ENCODE assay signal across 27 cellular contexts in genomic region chr12:56097738-56098137, GRCh38. TPM values are rescaled to one million over a fixed set of nuclear protein-coding genes. Genes with fewer than 3 reads are reported as not detected.
"Had no signal": no experiment of that assay in that cellular context is flagged by ENCODE, and none has a peak within 500 bp of the region (broad histone marks: within the 10 kb centered on the region; RNA-seq: fewer than 3 reads in every experiment).

No MANE protein-coding gene starts in this region.

- H3K4me1 Mint-ChIP-seq: mesothelial cell of epicardium had no signal

- H3K36me3 ChIP-seq: gastrocnemius medialis, heart right ventricle had no signal

- H3K4me3 Mint-ChIP-seq: mesothelial cell of epicardium had no signal

- H3K27ac ChIP-seq: coronary artery, dorsolateral prefrontal cortex, epithelial cell of prostate, esophagus squamous epithelium, gastrocnemius medialis, heart right ventricle, left lung, lower lobe of right lung had no signal

- H3K27ac Mint-ChIP-seq: mesothelial cell of epicardium had no signal

- H3K9me3 ChIP-seq: esophagus squamous epithelium, gastrocnemius medialis, left lung, lower lobe of right lung, mucosa of descending colon had no signal

- ATAC-seq: esophagus mucosa, gastrocnemius medialis, left cardiac atrium, left lung, lower lobe of right lung, mucosa of descending colon had no signal

- H3K27me3 ChIP-seq: dorsolateral prefrontal cortex, esophagus squamous epithelium, gastrocnemius medialis, heart right ventricle had no signal

- DNase-seq: dermis blood vessel endothelial cell; dorsolateral prefrontal cortex; effector CD4-positive, alpha-beta T cell; effector memory CD4-positive, alpha-beta T cell; erythroblast; esophagus squamous epithelium; foreskin fibroblast; foreskin melanocyte; gastrocnemius medialis; glutamatergic neuron; head of caudate nucleus; heart right ventricle; hippocampal formation; left cardiac atrium; left lung; left ventricle myocardium superior; lower lobe of right lung; mucosa of descending colon had no signal

- FAIRE-seq: colon, endometrium, islet of Langerhans, keratinocyte had no signal

- H3K4me3 ChIP-seq: coronary artery, dorsolateral prefrontal cortex, esophagus squamous epithelium, gastrocnemius medialis, heart right ventricle, left lung, lower lobe of right lung, mucosa of descending colon had no signal

- H3K4me1 ChIP-seq: lower lobe of right lung had no signal

RNA-seq across cellular contexts. Expression of gene ERBB3, which starts 17.8 kb away (rescaled TPM):
- total RNA-seq: glomerular endothelial cell had no signal
